ENCODE assay signal across 2 cellular contexts in genomic region chr14:74756326-74756725, GRCh38.
A peak's percentile ranks its signal among the peaks of the same experiment; 100 is the strongest.
TF ChIP-seq lines count a peak whose summit lies in the region.

No MANE protein-coding gene starts in this region.

TF ChIP-seq in A549, 52 proteins besides CTCF, POLR2A, EP300 and RAD21:
- TF ChIP-seq TFCP2L1 (CRISPR knock-in tag; IDR thresholded peaks at IDR 0.05) (no peak), REST (IDR thresholded peaks at IDR 0.05) (peak; percentile 45; the same call in 1 of the 2 replicates)

TF ChIP-seq in HEK293, 187 proteins besides CTCF, POLR2A, EP300 and RAD21:
- TF ChIP-seq REST (tag by site-specific recombination; IDR thresholded peaks at IDR 0.05) (peak; percentile 63), ZNF10 (tag by site-specific recombination; IDR thresholded peaks at IDR 0.05) (no peak), ZBTB49 (tag by site-specific recombination; IDR thresholded peaks at IDR 0.05; ENCODE audit: low read depth) (no peak), ZNF768 (tag by site-specific recombination; IDR thresholded peaks at IDR 0.05) (no peak), PRDM1 (tag by site-specific recombination; IDR thresholded peaks at IDR 0.05) (0 out of 2 replicates have a peak, but pooled peaks have one; percentile 14)
